Comparison of ENCODE assay signal across 28 cellular contexts in genomic region chr12:46374711-46375110, GRCh38. TPM values are rescaled to one million over a fixed set of nuclear protein-coding genes. Genes with fewer than 3 reads are reported as not detected.
A peak's percentile ranks its signal among the peaks of the same experiment; 100 is the strongest.
DNase-seq lines count a peak whose midpoint lies in the region; ATAC-seq and TF ChIP-seq lines count a peak whose summit lies in the region.
"Had no signal": no experiment of that assay in that cellular context is flagged by ENCODE, and none has a peak within 500 bp of the region (broad histone marks: within the 10 kb centered on the region; RNA-seq: fewer than 3 reads in every experiment).

No MANE protein-coding gene starts in this region.

- peaks cover 0 to 2% (median 0%) of the 10 kb centered on the region in 7 donors for H3K9me3 Mint-ChIP-seq in CD4-positive, CD25-positive, alpha-beta regulatory T cell
- H3K9me3 Mint-ChIP-seq: endodermal cell had no signal

- intact Hi-C loops in gastrocnemius medialis (cut with DNase I; ENCODE audit: low total_unique reads) = loop anchor here (5.0 kb wide), 5 partner anchors 107 to 588 kb away; partner anchors contain the start of genes SCAF11 and SLC38A1

- no peak for ATAC-seq in CD4-positive, CD25-positive, alpha-beta regulatory T cell (ENCODE audit: low read depth in 2 of 2)
- ATAC-seq in gastroesophageal sphincter (no peak), gastrocnemius medialis (no peak), HG02852 (IDR thresholded peaks at IDR 0.05; ENCODE audit: unreplicated experiment) (no peak)
- ATAC-seq: esophagus mucosa; K562; left colon; stimulated activated naive CD8-positive, alpha-beta T cell treated with anti-CD3 and anti-CD28 coated beads, Interleukin-15, Interleukin-2, amounts not matched to agents 100 U/mL and 50 U/mL, for 24 hours had no signal

- TF ChIP-seq POLR2A in gastroesophageal sphincter (IDR thresholded peaks at IDR 0.05) (no peak), gastrocnemius medialis (IDR thresholded peaks at IDR 0.05) (peak in 1 of 2 donors; percentile 14)

- H3K4me1 ChIP-seq in CD4-positive, CD25-positive, alpha-beta regulatory T cell (ENCODE audit: control insufficient read depth, insufficient read depth, low read length, poor library complexity, severe bottlenecking) = peaks cover 32% of the 10 kb centered on the region
- H3K4me1 ChIP-seq in gastroesophageal sphincter (peaks cover 0 to 21% (median 4%) of the 10 kb centered on the region in 3 donors), gastrocnemius medialis (peaks cover 17 to 25% of the 10 kb centered on the region in 2 donors), BE2C (0 out of 2 replicates have a peak, but pooled peaks cover 2% of the 10 kb centered on the region)

- no peaks in the 10 kb centered on the region for H3K9me3 ChIP-seq in CD4-positive, CD25-positive, alpha-beta regulatory T cell (ENCODE audit: control insufficient read depth in 2 of 2, low read length in 2 of 2)
- no peaks in the 10 kb centered on the region for H3K9me3 ChIP-seq in KOPT-K1 (ENCODE audit: insufficient read depth, low read length, poor library complexity, severe bottlenecking)
- H3K9me3 ChIP-seq in gastroesophageal sphincter = no peaks in the 10 kb centered on the region
- H3K9me3 ChIP-seq in gastrocnemius medialis = no peaks in the 10 kb centered on the region
- H3K9me3 ChIP-seq in BE2C = no peaks in the 10 kb centered on the region
- H3K9me3 ChIP-seq: MG63, Peyer's patch, thyroid gland had no signal

- H3K27ac Mint-ChIP-seq in CD4-positive, CD25-positive, alpha-beta regulatory T cell = peak overlapping the region in 2 of 3 donors; percentile 90 to 97
- H3K27ac Mint-ChIP-seq: endodermal cell had no signal

- TF ChIP-seq EP300 in gastroesophageal sphincter (IDR thresholded peaks at IDR 0.05) = no peak

- H3K4me3 ChIP-seq in CD4-positive, CD25-positive, alpha-beta regulatory T cell (ENCODE audit: low read depth, low read length) = peak overlapping the region; percentile 96
- H3K4me3 ChIP-seq in gastroesophageal sphincter (no peak overlapping the region), gastrocnemius medialis (no peak overlapping the region), BE2C (ENCODE audit: low read depth, low read length) (no peak overlapping the region)
- H3K4me3 ChIP-seq: K562, MG63, Peyer's patch, thyroid gland had no signal

- H3K27ac ChIP-seq in CD4-positive, CD25-positive, alpha-beta regulatory T cell (ENCODE audit: insufficient read depth, low read length, poor library complexity, severe bottlenecking) = peak overlapping the region; percentile 91
- peak overlapping the region; percentile 94 for H3K27ac ChIP-seq in KOPT-K1 (ENCODE audit: low read depth, low read length, poor library complexity, severe bottlenecking)
- peak overlapping the region in 3 of 4 donors; percentile 96 to 100 (median 99) for H3K27ac ChIP-seq in gastroesophageal sphincter
- H3K27ac ChIP-seq in gastrocnemius medialis = peak overlapping the region; percentile 93 to 97 (median 95)

- peaks cover 17% of the 10 kb centered on the region for H3K27me3 Mint-ChIP-seq in CD4-positive, CD25-positive, alpha-beta regulatory T cell
- H3K27me3 Mint-ChIP-seq: memory B cell had no signal

- in situ Hi-C loops in gastrocnemius medialis (cut with MboI; ENCODE audit: low sequenced_read_pairs in 4 of 4) = loop anchor here in 3 of 4 donors (25.0 kb wide), 3 partner anchors 188 to 387 kb away; partner anchors contain the start of gene SCAF11 (in 1 of the 3)

- no peak for DNase-seq in CD4-positive, CD25-positive, alpha-beta regulatory T cell
- DNase-seq in gastrocnemius medialis (no peak), BE2C (no peak), DMS53 (lab: John Stamatoyannopoulos, UW) (no peak)
- DNase-seq: activated CD4-positive, CD25-positive, alpha-beta regulatory T cell treated with anti-CD3 and anti-CD28 coated beads, Interleukin-2, amount 50 U/mL, for 72 hours; activated gamma-delta T cell; central memory CD4-positive, alpha-beta T cell; foreskin melanocyte; GOT3; hippocampal formation; immature natural killer cell; left colon; MG63; NCI-H1105 treated with DMSO at 0.1 percent for 48 hours; NCI-H1930; NCI-H526; NK-92 treated with Interleukin-12 subunit alpha and Interleukin-12 subunit beta, amount 100 ng/mL, for 24 hours; nucleus accumbens; Peyer's patch; stimulated activated naive CD8-positive, alpha-beta T cell treated with anti-CD3 and anti-CD28 coated beads, Interleukin-15, Interleukin-2, amounts not matched to agents 100 U/mL and 50 U/mL, for 24 hours; thyroid gland had no signal

- no peak for TF ChIP-seq CTCF in gastroesophageal sphincter (IDR thresholded peaks at IDR 0.05)
- no peak for TF ChIP-seq CTCF in gastrocnemius medialis (IDR thresholded peaks at IDR 0.05 in 4 of 5, conservative IDR thresholded peaks at IDR 0.05 in 1 of 5)
- TF ChIP-seq CTCF in BE2C (IDR thresholded peaks at IDR 0.05; ENCODE audit: low read depth, low read length) = no peak

- WGBS in gastroesophageal sphincter (ENCODE audit: low coverage in 1 of 2), 2 donors = 95 to 97% methylated on average over 3 to 4 of the region's 4 CpGs

- H3K36me3 Mint-ChIP-seq in CD4-positive, CD25-positive, alpha-beta regulatory T cell = peaks cover 12% of the 10 kb centered on the region

- H3K36me3 ChIP-seq in CD4-positive, CD25-positive, alpha-beta regulatory T cell (ENCODE audit: control insufficient read depth, insufficient read depth, low read length) = peaks cover 13% of the 10 kb centered on the region
- H3K36me3 ChIP-seq in KOPT-K1 (ENCODE audit: insufficient read depth, low read length) (peaks cover 15% of the 10 kb centered on the region), gastroesophageal sphincter (peaks cover under 1 to 14% of the 10 kb centered on the region in 2 donors), gastrocnemius medialis (peaks cover 2 to 19% of the 10 kb centered on the region in 2 donors), BE2C (peaks cover 15% of the 10 kb centered on the region)

- H3K4me3 Mint-ChIP-seq in CD4-positive, CD25-positive, alpha-beta regulatory T cell = peak overlapping the region in 1 of 4 donors; percentile 99

- H3K4me1 Mint-ChIP-seq in CD4-positive, CD25-positive, alpha-beta regulatory T cell = peaks cover 19 to 45% (median 34%) of the 10 kb centered on the region in 4 donors

- H3K27me3 ChIP-seq in CD4-positive, CD25-positive, alpha-beta regulatory T cell (ENCODE audit: control insufficient read depth, insufficient read depth, low read length) = no peaks in the 10 kb centered on the region
- H3K27me3 ChIP-seq in gastroesophageal sphincter (no peaks in the 10 kb centered on the region), gastrocnemius medialis (no peaks in the 10 kb centered on the region), BE2C (no peaks in the 10 kb centered on the region)
- H3K27me3 ChIP-seq: MG63, Peyer's patch, thyroid gland had no signal

RNA-seq across cellular contexts. Expression of gene SLC38A2, which starts 2.1 kb away (rescaled TPM):
- total RNA-seq in CD4-positive, CD25-positive, alpha-beta regulatory T cell = 186 TPM
- polyA plus RNA-seq in CD4-positive, CD25-positive, alpha-beta regulatory T cell = 100 to 1,000 TPM in 1 of 4 donors, 10 to 100 TPM in 3; 53.0 to 110 (median 80.1) TPM
- total RNA-seq in gastroesophageal sphincter (100 to 1,000 TPM; 175 to 271 (median 263) TPM), gastrocnemius medialis (100 to 1,000 TPM; 260 to 853 (median 400) TPM)
- polyA plus RNA-seq in BE2C (2012; ENCODE audit: insufficient read depth, insufficient read length, low read depth) = 70.7 TPM
